8 cellular contexts compared by ENCODE assay signal in the genomic region with DNA sequence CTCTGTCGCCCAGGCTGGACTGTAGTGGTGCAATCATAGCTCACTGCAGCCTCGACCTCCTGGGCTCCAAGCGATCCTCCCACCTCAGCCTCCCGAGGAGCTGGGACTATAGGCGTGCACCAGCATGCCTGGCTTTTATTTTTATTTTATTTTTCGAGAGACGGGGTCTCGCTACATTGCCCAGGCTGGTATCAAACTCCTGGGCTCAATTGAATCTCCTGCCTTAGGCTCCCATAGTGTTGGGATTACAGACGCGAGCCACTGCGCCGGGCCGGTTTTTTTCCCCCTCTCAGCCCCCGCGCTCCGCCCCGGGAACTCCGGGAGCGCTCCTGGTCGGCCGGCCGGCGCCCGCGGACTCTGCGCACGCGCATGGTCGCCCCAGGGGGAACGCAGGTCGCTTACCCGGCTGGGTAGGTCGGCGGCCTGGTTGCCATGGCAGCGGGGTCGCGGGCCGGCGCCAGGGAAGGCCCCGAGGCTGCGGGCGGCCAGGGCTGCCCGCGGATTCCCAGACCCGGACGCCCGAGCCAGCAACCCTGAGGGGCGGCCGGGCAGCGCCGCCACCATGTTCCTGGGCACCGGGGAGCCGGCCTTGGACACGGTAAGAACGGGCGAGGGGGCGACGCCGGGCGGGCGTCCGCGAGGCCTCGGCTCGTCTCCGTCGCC.
A peak's percentile ranks its signal among the peaks of the same experiment; 100 is the strongest.
DNase-seq lines count a peak whose midpoint lies in the region; ATAC-seq lines count a peak whose summit lies in the region.

Gene IQCE (plus strand): TSS at position 360 of the 663 bp plus-strand sequence. CDS start 203 bp downstream, at position 563.

- in situ Hi-C loops in ACHN (cut with HindIII; ENCODE audit: low pct_ligation_motif_present, low pct_unique_long_range_greater_than_20kb, low sequenced_read_pairs) = no loop called here

- ATAC-seq in GM18873 (IDR thresholded peaks at IDR 0.05; ENCODE audit: low FRiP score, unreplicated experiment) (peak; percentile 35), HG03175 (IDR thresholded peaks at IDR 0.05; ENCODE audit: unreplicated experiment) (peak; percentile 54)

- peak; percentile 96 for DNase-seq in ACHN
- peak; percentile 81 for DNase-seq in NCI-H510A (lab: John Stamatoyannopoulos, UW)
- peak; percentile 86 to 87 for DNase-seq in activated CD4-positive, alpha-beta T cell treated with anti-CD3 and anti-CD28 coated beads for 4 hours
- peak; percentile 66 for DNase-seq in kidney glomerular epithelial cell (lab: John Stamatoyannopoulos, UW)
- DNase-seq in stimulated activated CD4-positive, alpha-beta T cell treated with anti-CD3 and anti-CD28 coated beads, Interleukin-15, amount 100 ng/mL, for 48 hours (ENCODE audit: low read depth in 2 of 2) = peak; percentile 81 to 84

- H3K27ac ChIP-seq in cingulate gyrus (ENCODE audit: low read depth, low read length) = peak within 1 kb of the TSS; percentile 8

Comparison
In these comparisons a context has a peak if more than half of its experiments do, and no peak if none do; other contexts are left out.
1. Peak in every context shown above with its lines: DNase-seq, ATAC-seq and H3K27ac ChIP-seq.